ENCODE assay signal across 9 cellular contexts in genomic region chr4:153467154-153467896, GRCh38. TPM values are rescaled to one million over a fixed set of nuclear protein-coding genes. Genes with fewer than 3 reads are reported as not detected.
DNase-seq lines count a peak whose midpoint lies in the region; ATAC-seq, FAIRE-seq and TF ChIP-seq lines count a peak whose summit lies in the region.
"Had no signal": no experiment of that assay in that cellular context is flagged by ENCODE, and none has a peak within 500 bp of the region (broad histone marks: within the 10 kb centered on the region; RNA-seq: fewer than 3 reads in every experiment).

No MANE protein-coding gene starts in this region.

- intact Hi-C loops in K562 (cut with micrococcal nuclease), result loop anchor here (5.0 to 10.0 kb wide), 3 partner anchors 55 to 123 kb away; partner anchors contain the start of gene MND1

- H3K36me3 ChIP-seq in SJCRH30 (peaks cover 12% of the 10 kb centered on the region; the same call in 1 of the 2 replicates), K562 (ENCODE audit: control insufficient read depth, insufficient read depth, low read length) (peaks cover 22% of the 10 kb centered on the region; the same call in 2 of the 3 replicates)

- CTCF ChIA-PET in K562 (lab: Yijun Ruan, JAX; ENCODE audit: low intra/inter-chr PET ratio), result no interaction called here

- H3K4me3 ChIP-seq in SJCRH30 (peak overlapping the region; percentile 98), K562 (peak overlapping the region; percentile 83)

- H3K27ac ChIP-seq in SJCRH30 (peak overlapping the region; percentile 98), K562 (ENCODE audit: extremely low read depth, low read depth, low read length) (peak overlapping the region; percentile 86)

- no TSS peak for BruUV-seq in K562 (replicated peaks; lab: Mats Ljungman, UMichigan)

- no peak for TF ChIP-seq CTCF in K562 (IDR thresholded peaks at IDR 0.05 in 2 of 3, conservative IDR thresholded peaks at IDR 0.05 in 1 of 3; ENCODE audit: insufficient read depth in 2 of 3, low read depth in 1 of 3, low read length in 3 of 3)

- peak overlapping the region; percentile 89 for H3K4me2 ChIP-seq in K562 (ENCODE audit: insufficient read depth, low read length)

- peaks cover 3% of the 10 kb centered on the region for H3K9me1 ChIP-seq in K562 (ENCODE audit: control insufficient read depth, insufficient read depth, low read length)

- no peaks in the 10 kb centered on the region for H4K20me1 ChIP-seq in K562 (replicated peaks; ENCODE audit: control insufficient read depth, insufficient read depth, low read length)

- no peak for TF ChIP-seq RAD21 in K562 (CRISPR knock-in tag; conservative IDR thresholded peaks at IDR 0.05 in 1 of 2, IDR thresholded peaks at IDR 0.05 in 1 of 2)

- H3K27me3 ChIP-seq in SJCRH30 (no peaks in the 10 kb centered on the region), K562 (ENCODE audit: control insufficient read depth in 2 of 2, insufficient read depth in 2 of 2, low read length in 2 of 2) (no peaks in the 10 kb centered on the region)

- 2% methylated on average over 24 of the region's 28 CpGs for WGBS in K562 (ENCODE audit: insufficient coverage, low coverage, missing lambda C conversion rate)

- peak; percentile 41; the same call in 1 of the 2 replicates for TF ChIP-seq POLR2A in K562 (conservative IDR thresholded peaks at IDR 0.05)

- H3K79me2 ChIP-seq in K562 (ENCODE audit: control insufficient read depth, insufficient read depth, low read length), result peaks cover 58% of the 10 kb centered on the region

- peaks cover 13% of the 10 kb centered on the region for H3K4me1 ChIP-seq in SJCRH30
- H3K4me1 ChIP-seq in K562 (replicated peaks in 1 of 2; ENCODE audit: control insufficient read depth in 2 of 2, insufficient read depth in 2 of 2, low read length in 2 of 2), result peaks cover 29 to 40% of the 10 kb centered on the region in 2 experiments

- H2AFZ ChIP-seq in K562 (ENCODE audit: low read depth, low read length), result peak overlapping the region; percentile 88

- in situ Hi-C loops in K562 (cut with MboI), result no loop called here

- peak overlapping the region; percentile 82 to 96 for H3K9ac ChIP-seq in K562 (ENCODE audit: insufficient read depth in 1 of 2, low read depth in 2 of 2, low read length in 2 of 2)

- no peak for FAIRE-seq in K562 (lab: Jason Lieb, UNC)
- FAIRE-seq: endometrium had no signal

- H3K9me3 ChIP-seq in SJCRH30 (replicated peaks) (no peaks in the 10 kb centered on the region), K562 (replicated peaks; ENCODE audit: control insufficient read depth, insufficient read depth, low read depth, low read length) (no peaks in the 10 kb centered on the region)

- no peak for TF ChIP-seq EP300 in K562 (IDR thresholded peaks at IDR 0.05; ENCODE audit: low read length)

- POLR2A ChIA-PET in K562 (lab: Yijun Ruan, JAX), result interaction anchor here (0.7 to 2.3 kb wide), 7 partner anchors 8 to 109 kb away, joined by 3 to 11 read pairs (median 5); no protein-coding TSS in a partner anchor

- DNase-seq in ELR (ENCODE audit: low read depth), result peak; percentile 26
- peak; percentile 24 to 36 for DNase-seq in SJCRH30
- peak; percentile 66 to 85 (median 68) for DNase-seq in K562 (ENCODE audit: extremely low read depth in 1 of 4, low spot score in 3 of 4)
- peak; percentile 69 for DNase-seq in iPS-NIHi7 (ENCODE audit: extremely low spot score)
- DNase-seq in stimulated activated CD4-positive, alpha-beta T cell treated with anti-CD3 and anti-CD28 coated beads, Interleukin-2, amount 100 ng/mL, for 4 hours (ENCODE audit: low read depth), result peak; percentile 65
- DNase-seq in COLO829 (ENCODE audit: low spot score), result no peak

- ATAC-seq in GM21367 (IDR thresholded peaks at IDR 0.05; ENCODE audit: unreplicated experiment), result peak; percentile 56
- ATAC-seq in HG03575 (IDR thresholded peaks at IDR 0.05; ENCODE audit: extremely low read depth, insufficient number of reproducible peaks, low FRiP score, unreplicated experiment), result peak; percentile 22
- ATAC-seq in K562, result peak; percentile 63

TF ChIP-seq in K562, 482 proteins besides CTCF, POLR2A, EP300 and RAD21 (continues in another document):
- TF ChIP-seq TCFL5 (CRISPR knock-in tag; conservative IDR thresholded peaks at IDR 0.05) (no peak), ZNF217 (CRISPR knock-in tag; IDR thresholded peaks at IDR 0.05) (no peak), ZNF436 (CRISPR knock-in tag; IDR thresholded peaks at IDR 0.05) (no peak), HDAC1 (IDR thresholded peaks at IDR 0.05) (peak in 1 of 2 experiments; percentile 39; a peak in 1 of 4 replicates), SMARCA4 (IDR thresholded peaks at IDR 0.05) (no peak), ZZZ3 (IDR thresholded peaks at IDR 0.05) (no peak), ILF3 (IDR thresholded peaks at IDR 0.05; ENCODE audit: borderline replicate concordance) (no peak), ZBTB43 (CRISPR knock-in tag; IDR thresholded peaks at IDR 0.05) (no peak), ZEB2 (IDR thresholded peaks at IDR 0.05) (peak; percentile 46; the same call in 1 of the 2 replicates), XRCC3 (IDR thresholded peaks at IDR 0.05) (no peak), TEAD2 (tag; IDR thresholded peaks at IDR 0.05) (no peak), TRIM28 (IDR thresholded peaks at IDR 0.05) (no peak), ZKSCAN3 (CRISPR knock-in tag; IDR thresholded peaks at IDR 0.05) (no peak), EGR1 (conservative IDR thresholded peaks at IDR 0.05) (peak; percentile 60), IRF9 (tag; IDR thresholded peaks at IDR 0.05) (no peak), LCOR (CRISPR knock-in tag; IDR thresholded peaks at IDR 0.05) (no peak), ZBTB2 (IDR thresholded peaks at IDR 0.05) (no peak)
- TF ChIP-seq, protein P1, sequence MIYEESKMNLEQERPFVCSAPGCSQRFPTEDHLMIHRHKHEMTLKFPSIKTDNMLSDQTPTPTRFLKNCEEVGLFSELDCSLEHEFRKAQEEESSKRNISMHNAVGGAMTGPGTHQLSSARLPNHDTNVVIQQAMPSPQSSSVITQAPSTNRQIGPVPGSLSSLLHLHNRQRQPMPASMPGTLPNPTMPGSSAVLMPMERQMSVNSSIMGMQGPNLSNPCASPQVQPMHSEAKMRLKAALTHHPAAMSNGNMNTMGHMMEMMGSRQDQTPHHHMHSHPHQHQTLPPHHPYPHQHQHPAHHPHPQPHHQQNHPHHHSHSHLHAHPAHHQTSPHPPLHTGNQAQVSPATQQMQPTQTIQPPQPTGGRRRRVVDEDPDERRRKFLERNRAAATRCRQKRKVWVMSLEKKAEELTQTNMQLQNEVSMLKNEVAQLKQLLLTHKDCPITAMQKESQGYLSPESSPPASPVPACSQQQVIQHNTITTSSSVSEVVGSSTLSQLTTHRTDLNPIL (CRISPR knock-in tag; IDR thresholded peaks at IDR 0.05), result no peak

RNA-seq across cellular contexts. Expression of gene TMEM131L, which starts 1.2 kb away (rescaled TPM):
- total RNA-seq in SJCRH30 (2014; rRNA removed; shearing (Covaris generic)), result 55.0 and 61.3 TPM in 2 replicates
- 67.0 and 118 TPM in 2 replicates for total RNA-seq in K562 (2011; cell fraction: chromatin; rRNA removed; ENCODE audit: low replicate concordance)
- 37.9 and 39.4 TPM in 2 replicates for total RNA-seq in K562 (2011; cell fraction: nucleolus; rRNA removed)
- 60.0 and 67.7 TPM in 2 replicates for total RNA-seq in K562 (2011; cell fraction: nucleoplasm; rRNA removed)
- total RNA-seq in K562 (2014; rRNA removed), result 12.9 and 13.2 TPM in 2 replicates
- total RNA-seq in K562 (2014; rRNA removed; fragmentation: Illumina TruSeq; extraction: Trizol), result 15.0 and 16.0 TPM in 2 replicates
- total RNA-seq in K562 (2015; rRNA removed; fragmentation: Illumina TruSeq; extraction: Trizol), result 15.6 and 18.8 TPM in 2 replicates
- 18.6 and 20.8 TPM in 2 replicates for total RNA-seq in K562 (2021)
- polyA plus RNA-seq in K562 (2011; rRNA removed), result 9.7 and 10.0 TPM in 2 replicates
- polyA plus RNA-seq in K562 (2011; cell fraction: cytosol; rRNA removed), result 6.9 and 9.0 TPM in 2 replicates
- 23.1 and 24.6 TPM in 2 replicates for polyA plus RNA-seq in K562 (2011; cell fraction: nucleus; rRNA removed)
- polyA plus RNA-seq in K562 (2012), result 10.8 and 11.2 TPM in 2 replicates
- polyA plus RNA-seq in K562 (2014; fragmentation: Illumina TruSeq; extraction: Trizol), result 13.1 and 15.4 TPM in 2 replicates
- 1 to 10 TPM; 1.2 to 1.6 TPM for polyA plus RNA-seq in K562 (2014; fragmentation: Nextera tagmentation; extraction: Ambion mirVana)
- polyA plus RNA-seq in K562 (2014; rRNA removed), result 6.9 and 7.5 TPM in 2 replicates
- 25.0 and 34.9 TPM in 2 replicates for polyA minus RNA-seq in K562 (2011; rRNA and poly(A)+ RNA removed)
- polyA minus RNA-seq in K562 (2011; cell fraction: cytosol; rRNA and poly(A)+ RNA removed), result 11.2 and 18.8 TPM in 2 replicates
- polyA minus RNA-seq in K562 (2011; cell fraction: nucleus; rRNA and poly(A)+ RNA removed), result 35.5 and 61.0 TPM in 2 replicates
